8 cellular contexts compared by ENCODE assay signal in genomic region chr2:233418761-233419625, GRCh38.
DNase-seq lines count a peak whose midpoint lies in the region; ATAC-seq, FAIRE-seq and TF ChIP-seq lines count a peak whose summit lies in the region.

No MANE protein-coding gene starts in this region.

- H3K4me1 ChIP-seq in naive thymus-derived CD4-positive, alpha-beta T cell (ENCODE audit: control insufficient read depth in 2 of 2, insufficient read depth in 2 of 2, low read length in 2 of 2) = peaks cover 65 to 93% of the 10 kb centered on the region in 2 donors

- peaks cover 4 to 36% (median 15%) of the 10 kb centered on the region in 5 donors for H3K36me3 Mint-ChIP-seq in naive thymus-derived CD4-positive, alpha-beta T cell

- H3K4me3 ChIP-seq in cardiac fibroblast (replicated peaks in 1 of 2; ENCODE audit: low read depth in 2 of 2, low read length in 2 of 2) = no peak overlapping the region
- peak overlapping the region; percentile 70 for H3K4me3 ChIP-seq in naive thymus-derived CD4-positive, alpha-beta T cell (ENCODE audit: low read length)

- peaks cover 78 to 100% (median 96%) of the 10 kb centered on the region in 7 donors for H3K4me1 Mint-ChIP-seq in naive thymus-derived CD4-positive, alpha-beta T cell

- no peaks in the 10 kb centered on the region for H3K36me3 ChIP-seq in naive thymus-derived CD4-positive, alpha-beta T cell (ENCODE audit: control insufficient read depth in 2 of 3, insufficient read depth in 3 of 3, low read length in 3 of 3)

- H3K9me3 Mint-ChIP-seq in naive thymus-derived CD4-positive, alpha-beta T cell = peaks cover 0 to 1% (median 0%) of the 10 kb centered on the region in 11 donors

- H3K27ac ChIP-seq in naive thymus-derived CD4-positive, alpha-beta T cell (ENCODE audit: low read depth, low read length) = peak overlapping the region; percentile 80

- TF ChIP-seq CTCF in cardiac fibroblast (IDR thresholded peaks at IDR 0.05; ENCODE audit: low read depth, low read length) = no peak

- CTCF ChIA-PET in naive thymus-derived CD4-positive, alpha-beta T cell (lab: Charles Lee) = interaction anchor here (1.6 to 16.4 kb wide), 3 partner anchors 14 to 66 kb away, joined by 4 to 255 read pairs (median 156); no protein-coding TSS in a partner anchor

- POLR2A ChIA-PET in naive thymus-derived CD4-positive, alpha-beta T cell (lab: Charles Lee) = interaction anchor here (0.6 to 12.5 kb wide), 18 partner anchors 9 to 1712 kb away, joined by 3 to 143 read pairs (median 4); partner anchors contain the start of gene DGKD

- H3K9me3 ChIP-seq in naive thymus-derived CD4-positive, alpha-beta T cell (ENCODE audit: control insufficient read depth in 2 of 3, low read length in 3 of 3) = no peaks in the 10 kb centered on the region

- FAIRE-seq in RCC 7860 (lab: Jason Lieb, UNC) = no peak

- peak; percentile 77 for DNase-seq in ELR (ENCODE audit: low read depth)
- DNase-seq in H4 (ENCODE audit: low spot score) = peak; percentile 80
- DNase-seq in RCC 7860 (ENCODE audit: low spot score) = peak; percentile 57
- DNase-seq in cardiac fibroblast (ENCODE audit: low read depth in 2 of 2) = peak; percentile 74 to 81
- peak in 6 of 9 donors; percentile 40 to 69 (median 50) for DNase-seq in naive thymus-derived CD4-positive, alpha-beta T cell
- DNase-seq in posterior cingulate gyrus = no peak
- no peak for DNase-seq in occipital lobe (lab: John Stamatoyannopoulos, UW)
- no peak for DNase-seq in NCI-H510A treated with DMSO at 0.1 percent for 48 hours (lab: John Stamatoyannopoulos, UW)

- peak overlapping the region; percentile 86 to 99 (median 97) for H3K27ac Mint-ChIP-seq in naive thymus-derived CD4-positive, alpha-beta T cell

- no peaks in the 10 kb centered on the region for H3K27me3 Mint-ChIP-seq in naive thymus-derived CD4-positive, alpha-beta T cell

- no peaks in the 10 kb centered on the region for H3K27me3 ChIP-seq in naive thymus-derived CD4-positive, alpha-beta T cell (ENCODE audit: control insufficient read depth in 2 of 2, insufficient read depth in 2 of 2, low read length in 2 of 2)

- peak; percentile 74 for ATAC-seq in naive thymus-derived CD4-positive, alpha-beta T cell

- H3K4me3 Mint-ChIP-seq in naive thymus-derived CD4-positive, alpha-beta T cell = peak overlapping the region; percentile 84 to 99 (median 92)

- intact Hi-C loops in naive thymus-derived CD4-positive, alpha-beta T cell (cut with micrococcal nuclease) = loop anchor here (1.0 to 10.0 kb wide), 4 partner anchors 10 to 1076 kb away; partner anchors contain the start of genes ARL4C (in 1 of the 2) and USP40 (in 1 of the 2)
- intact Hi-C loops in posterior cingulate gyrus (cut with DNase I) = no loop called here

Comparison
In these comparisons a context has a peak if more than half of its experiments do, and no peak if none do; other contexts are left out.
1. DNase-seq: peak in ELR (single experiment), H4 (single experiment), RCC 7860 (single experiment), cardiac fibroblast (2 of 2) and naive thymus-derived CD4-positive, alpha-beta T cell (6 of 9); none in posterior cingulate gyrus (0 of 10), occipital lobe (single experiment) and NCI-H510A treated with DMSO at 0.1 percent for 48 hours (single experiment).